In genomic region chr16:85584989-85585388, GRCh38 we compare ENCODE assay signal across 1 cellular context.
A peak's percentile ranks its signal among the peaks of the same experiment; 100 is the strongest.
TF ChIP-seq lines count a peak whose summit lies in the region.

No MANE protein-coding gene starts in this region.

TF ChIP-seq in K562, 482 proteins besides CTCF, POLR2A, EP300 and RAD21 (continued from another document):
- TF ChIP-seq E2F6 (IDR thresholded peaks at IDR 0.05; ENCODE audit: borderline replicate concordance in 1 of 2, extremely low read depth in 1 of 2, insufficient read depth in 1 of 2, insufficient read length in 1 of 2, low read depth in 1 of 2, low read length in 1 of 2, poor library complexity in 1 of 2, severe bottlenecking in 1 of 2) (peak in 1 of 2 experiments; percentile 44), PCBP2 (IDR thresholded peaks at IDR 0.05; ENCODE audit: low read depth, low read length, poor library complexity, severe bottlenecking) (no peak), RBM22 (IDR thresholded peaks at IDR 0.05; ENCODE audit: low read depth, low read length, poor library complexity, severe bottlenecking) (peak; percentile 23), POLR2G (IDR thresholded peaks at IDR 0.05; ENCODE audit: low read depth, low read length) (0 out of 2 replicates have a peak, but pooled peaks have one; percentile 53)
